19 cellular contexts compared by ENCODE assay signal in genomic region chr16:83728518-83728917, GRCh38.
"Had no signal": no experiment of that assay in that cellular context is flagged by ENCODE, and none has a peak within 500 bp of the region (broad histone marks: within the 10 kb centered on the region; RNA-seq: fewer than 3 reads in every experiment).

No MANE protein-coding gene starts in this region.

- H3K9ac ChIP-seq: parathyroid adenoma had no signal

- H3K4me3 ChIP-seq: esophagus squamous epithelium, lung, skin epidermis, stomach, thoracic aorta had no signal

- H3K9me3 ChIP-seq: esophagus squamous epithelium, thoracic aorta had no signal

- H3K36me3 ChIP-seq: esophagus squamous epithelium, stomach, thoracic aorta had no signal

- H3K79me2 ChIP-seq: parathyroid adenoma had no signal

- H3K27me3 ChIP-seq: esophagus squamous epithelium, stomach had no signal

- H3K4me1 ChIP-seq: esophagus squamous epithelium, parathyroid adenoma, stomach had no signal

- DNase-seq: activated CD4-positive, alpha-beta memory T cell treated with anti-CD3 and anti-CD28 coated beads for 36 hours; activated CD4-positive, CD25-positive, alpha-beta regulatory T cell treated with anti-CD3 and anti-CD28 coated beads, Interleukin-2, amount 50 U/mL, for 72 hours; activated effector memory CD4-positive, alpha-beta T cell treated with anti-CD3 and anti-CD28 coated beads, Interleukin-2, amount 50 U/mL, for 16 hours; activated naive CD8-positive, alpha-beta T cell treated with anti-CD3 and anti-CD28 coated beads for 36 hours; activated T-cell treated with anti-CD3 and anti-CD28 coated beads, Interleukin-2, amount 50 U/mL, for 4 hours; anterior cingulate cortex; esophagus squamous epithelium; foreskin fibroblast; glutamatergic neuron; left cardiac atrium; midbrain; naive B cell; retina; stomach had no signal

- H2AFZ ChIP-seq: parathyroid adenoma had no signal

- H3K27ac ChIP-seq: esophagus squamous epithelium, parathyroid adenoma, skin epidermis, stomach, thoracic aorta had no signal

- FAIRE-seq: bronchial epithelial cell had no signal
